Comparison of ENCODE assay signal across 21 cellular contexts in genomic region chr12:29273178-29273843, GRCh38.
"Had no signal": no experiment of that assay in that cellular context is flagged by ENCODE, and none has a peak within 500 bp of the region (broad histone marks: within the 10 kb centered on the region; RNA-seq: fewer than 3 reads in every experiment).

No MANE protein-coding gene starts in this region.

- H3K36me3 Mint-ChIP-seq: naive B cell had no signal

- H3K27me3 Mint-ChIP-seq: naive B cell, type B pancreatic cell had no signal

- H3K27ac Mint-ChIP-seq: naive B cell, nephron had no signal

- DNase-seq: cerebellar nuclear complex; colonic mucosa; dermis blood vessel endothelial cell; effector CD4-positive, alpha-beta T cell; heart right ventricle; hypothalamus; left cardiac atrium; left ventricle myocardium superior; mesendoderm; naive B cell; ovary; sigmoid colon; stimulated activated CD4-positive, alpha-beta T cell treated with anti-CD3 and anti-CD28 coated beads, Interleukin-2, amount 100 ng/mL, for 24 hours; stimulated activated CD4-positive, alpha-beta T cell treated with anti-CD3 and anti-CD28 coated beads, Interleukin-4, amount 100 ng/mL, for 4 hours; stimulated activated naive CD4-positive, alpha-beta T cell treated with Interleukin-2 at 50 U/mL for 16 hours had no signal

- H3K9me3 ChIP-seq: colonic mucosa, heart right ventricle, ovary, right atrium auricular region, sigmoid colon had no signal

- H3K4me1 Mint-ChIP-seq: naive B cell had no signal

- H3K4me1 ChIP-seq: colonic mucosa, heart right ventricle, right atrium auricular region had no signal

- ATAC-seq: esophagus mucosa, heart right ventricle, left ventricle myocardium superior had no signal

- H3K36me3 ChIP-seq: colonic mucosa, ovary, right atrium auricular region, sigmoid colon had no signal

- H3K4me3 ChIP-seq: colonic mucosa, heart right ventricle, lung, ovary, right atrium auricular region, sigmoid colon, skin epidermis had no signal

- H3K27ac ChIP-seq: colonic mucosa, heart right ventricle, ovary, right atrium auricular region, sigmoid colon, skin epidermis had no signal

- H3K4me3 Mint-ChIP-seq: naive B cell, nephron, type B pancreatic cell had no signal

- H3K9me3 Mint-ChIP-seq: naive B cell, nephron had no signal

- H3K27me3 ChIP-seq: colonic mucosa, heart right ventricle, ovary, right atrium auricular region, sigmoid colon had no signal
